ENCODE assay signal across 19 cellular contexts in the genomic region with DNA sequence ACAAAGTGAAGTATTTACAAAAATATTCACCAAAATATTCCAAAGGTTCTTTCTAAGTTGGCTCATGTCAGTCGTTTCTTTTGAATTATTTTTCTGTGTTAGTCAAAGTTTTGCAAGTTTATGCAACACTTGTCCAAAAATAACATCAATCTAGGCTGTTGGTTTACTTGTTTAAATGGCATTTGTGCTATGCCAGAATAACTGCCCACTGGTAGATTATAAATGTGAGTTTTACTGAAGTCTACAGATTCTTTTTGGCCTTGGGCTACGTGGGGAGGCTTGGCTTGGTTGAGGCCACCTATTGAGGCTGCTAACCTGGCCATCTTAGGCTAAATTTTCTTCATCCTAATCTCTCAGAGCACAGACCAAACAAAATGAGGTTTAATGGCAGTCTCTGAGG.
DNase-seq lines count a peak whose midpoint lies in the region; ATAC-seq, FAIRE-seq and TF ChIP-seq lines count a peak whose summit lies in the region.
"Had no signal": no experiment of that assay in that cellular context is flagged by ENCODE, and none has a peak within 500 bp of the region (broad histone marks: within the 10 kb centered on the region; RNA-seq: fewer than 3 reads in every experiment).

No MANE protein-coding gene starts in this region.

- no peaks in the 10 kb centered on the region for H3K36me3 Mint-ChIP-seq in astrocyte (ENCODE audit: low read depth, unreplicated experiment)
- H3K36me3 Mint-ChIP-seq: CD8-positive, alpha-beta T cell had no signal

- H2AFZ ChIP-seq in astrocyte (ENCODE audit: low read depth, low read length): no peak overlapping the region
- H2AFZ ChIP-seq in smooth muscle cell (ENCODE audit: low read depth): no peak overlapping the region
- H2AFZ ChIP-seq: PC-9 had no signal

- H3K9ac ChIP-seq in astrocyte (ENCODE audit: low read length): no peak overlapping the region
- no peak overlapping the region for H3K9ac ChIP-seq in smooth muscle cell (ENCODE audit: low read depth)
- H3K9ac ChIP-seq in colonic mucosa (ENCODE audit: low read depth in 2 of 2, low read length in 2 of 2): no peak overlapping the region
- H3K9ac ChIP-seq: BLaER1 treated with 17β-estradiol and CSF1 and Interleukin-3, amounts not matched to agents 10 nM and 100 nM had no signal

- FAIRE-seq in astrocyte (lab: Jason Lieb, UNC): no peak
- FAIRE-seq: A549, K562 had no signal

- H3K4me1 ChIP-seq in astrocyte (ENCODE audit: insufficient read depth, low read length) (no peaks in the 10 kb centered on the region), smooth muscle cell (ENCODE audit: low read depth) (no peaks in the 10 kb centered on the region), colonic mucosa (no peaks in the 10 kb centered on the region)
- H3K4me1 ChIP-seq: A549; BLaER1 treated with 17β-estradiol and CSF1 and Interleukin-3, amounts not matched to agents 10 nM and 100 nM; SJCRH30 had no signal

- H3K9me3 Mint-ChIP-seq in astrocyte (ENCODE audit: unreplicated experiment): peaks cover 8% of the 10 kb centered on the region

- H3K27ac ChIP-seq in astrocyte (ENCODE audit: low read depth, low read length) (no peak overlapping the region), smooth muscle cell (ENCODE audit: low read depth) (no peak overlapping the region), colonic mucosa (no peak overlapping the region)
- H3K27ac ChIP-seq: A549; BLaER1 treated with 17β-estradiol and CSF1 and Interleukin-3, amounts not matched to agents 10 nM and 100 nM; PC-9; SJCRH30 had no signal

- H3F3A ChIP-seq in smooth muscle cell (ENCODE audit: low read depth): no peaks in the 10 kb centered on the region

- no peak for TF ChIP-seq CTCF in astrocyte (IDR thresholded peaks at IDR 0.05; ENCODE audit: insufficient read depth, low read depth, low read length)
- no peak for TF ChIP-seq CTCF in fibroblast of pulmonary artery (IDR thresholded peaks at IDR 0.05; ENCODE audit: low read length, missing control alignments)
- no peak for TF ChIP-seq CTCF in smooth muscle cell (IDR thresholded peaks at IDR 0.05; ENCODE audit: borderline replicate concordance, insufficient read depth, poor library complexity, severe bottlenecking)
- TF ChIP-seq CTCF in colonic mucosa (IDR thresholded peaks at IDR 0.05): no peak

- H3K4me2 ChIP-seq in astrocyte (ENCODE audit: low read length) (no peak overlapping the region), smooth muscle cell (peak overlapping the region; percentile 48)
- H3K4me2 ChIP-seq: A549; BLaER1 treated with 17β-estradiol and CSF1 and Interleukin-3, amounts not matched to agents 10 nM and 100 nM; PC-9 had no signal

- H3K79me2 ChIP-seq in astrocyte (ENCODE audit: insufficient read depth, low read length) (no peaks in the 10 kb centered on the region), smooth muscle cell (ENCODE audit: low read depth) (no peaks in the 10 kb centered on the region)

- H3K27ac Mint-ChIP-seq in astrocyte (ENCODE audit: unreplicated experiment): peak overlapping the region; percentile 12
- H3K27ac Mint-ChIP-seq: CD8-positive, alpha-beta T cell had no signal

- no peaks in the 10 kb centered on the region for H3K27me3 Mint-ChIP-seq in astrocyte (ENCODE audit: low read depth, unreplicated experiment)

- peaks cover 9% of the 10 kb centered on the region for H3K9me3 ChIP-seq in astrocyte (ENCODE audit: insufficient read depth, low read depth, low read length)
- peaks cover 5% of the 10 kb centered on the region for H3K9me3 ChIP-seq in smooth muscle cell (replicated peaks; ENCODE audit: low read depth)
- H3K9me3 ChIP-seq in colonic mucosa: no peaks in the 10 kb centered on the region
- H3K9me3 ChIP-seq: A549, SJCRH30 had no signal

- H3K27me3 ChIP-seq in astrocyte (ENCODE audit: insufficient read depth, low read length) (no peaks in the 10 kb centered on the region), smooth muscle cell (ENCODE audit: low read depth) (no peaks in the 10 kb centered on the region), colonic mucosa (no peaks in the 10 kb centered on the region)
- H3K27me3 ChIP-seq: BLaER1 treated with 17β-estradiol and CSF1 and Interleukin-3, amounts not matched to agents 10 nM and 100 nM; SJCRH30 had no signal

- intact Hi-C loops in colonic mucosa (cut with DNase I): no loop called here

- no peaks in the 10 kb centered on the region for H3K36me3 ChIP-seq in astrocyte (ENCODE audit: insufficient read depth, low read length)
- no peaks in the 10 kb centered on the region for H3K36me3 ChIP-seq in smooth muscle cell (ENCODE audit: low read depth)
- no peaks in the 10 kb centered on the region for H3K36me3 ChIP-seq in colonic mucosa
- H3K36me3 ChIP-seq: BLaER1 treated with 17β-estradiol and CSF1 and Interleukin-3, amounts not matched to agents 10 nM and 100 nM; SJCRH30 had no signal

- H3K4me3 Mint-ChIP-seq in astrocyte (ENCODE audit: unreplicated experiment): no peak overlapping the region
- H3K4me3 Mint-ChIP-seq: CD8-positive, alpha-beta T cell had no signal

- no peak for ATAC-seq in HG03196 (IDR thresholded peaks at IDR 0.05; ENCODE audit: unreplicated experiment)
- ATAC-seq: A549; CD8-positive, alpha-beta T cell; HCT116; K562 had no signal

- H3K4me3 ChIP-seq in astrocyte (ENCODE audit: insufficient read depth, low read depth, low read length) (no peak overlapping the region), fibroblast of pulmonary artery (replicated peaks; ENCODE audit: low read depth, low read length) (no peak overlapping the region), smooth muscle cell (no peak overlapping the region), colonic mucosa (no peak overlapping the region)
- H3K4me3 ChIP-seq: A549; BLaER1 treated with 17β-estradiol and CSF1 and Interleukin-3, amounts not matched to agents 10 nM and 100 nM; K562; PC-9; SJCRH30 had no signal

- no peaks in the 10 kb centered on the region for H3K4me1 Mint-ChIP-seq in astrocyte (ENCODE audit: low read depth, unreplicated experiment)

- DNase-seq in EL (peak; percentile 5), astrocyte (ENCODE audit: low read depth) (peak; percentile 53), fibroblast of pulmonary artery (ENCODE audit: low read depth) (peak; percentile 37), smooth muscle cell (lab: John Stamatoyannopoulos, UW; ENCODE audit: unreplicated experiment) (no peak), colonic mucosa (no peak), RPMI8226 (no peak)
- DNase-seq: Calu3; CD8-positive, alpha-beta T cell; GOT3; NCI-H1417; NCI-H1930; NCI-H526; PC-9; SJCRH30 had no signal

- 37% methylated on average over 2 of the region's 2 CpGs for WGBS in smooth muscle cell (ENCODE audit: low lambda C conversion rate)

- H4K20me1 ChIP-seq in astrocyte (ENCODE audit: insufficient read depth, low read length) (no peaks in the 10 kb centered on the region), smooth muscle cell (ENCODE audit: low read depth) (no peaks in the 10 kb centered on the region)
- H4K20me1 ChIP-seq: BLaER1 treated with 17β-estradiol and CSF1 and Interleukin-3, amounts not matched to agents 10 nM and 100 nM had no signal

Comparison
In these comparisons a context has a peak if more than half of its experiments do, and no peak if none do; other contexts are left out.
1. DNase-seq: peak in EL (single experiment), astrocyte (single experiment) and fibroblast of pulmonary artery (single experiment); none in smooth muscle cell (single experiment), colonic mucosa (single experiment) and RPMI8226 (single experiment).